Comparison of ENCODE assay signal across 1 cellular context in the genomic region with DNA sequence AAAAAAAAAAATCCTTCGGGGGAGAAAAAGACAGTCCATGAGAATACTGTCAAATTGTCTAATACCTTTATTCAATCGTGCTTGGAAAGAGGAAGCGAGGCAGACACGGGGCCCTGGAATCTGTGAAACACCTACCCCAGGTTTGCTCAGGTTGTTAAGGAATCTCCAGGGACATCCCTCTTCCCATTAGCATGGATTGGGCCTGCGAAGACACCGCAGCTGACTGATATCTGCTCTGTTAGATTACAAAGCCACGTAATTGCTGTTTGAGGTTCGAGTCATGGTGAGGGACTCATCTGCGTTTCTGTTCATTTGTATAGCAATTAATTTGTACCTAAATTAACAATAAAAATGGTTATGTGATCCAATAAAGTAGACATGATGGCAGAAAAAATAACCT.
TF ChIP-seq lines count a peak whose summit lies in the region.

No MANE protein-coding gene starts in this region.

TF ChIP-seq in A549, 52 proteins besides CTCF, POLR2A, EP300 and RAD21 (continued from another document):
- TF ChIP-seq, protein P1, sequence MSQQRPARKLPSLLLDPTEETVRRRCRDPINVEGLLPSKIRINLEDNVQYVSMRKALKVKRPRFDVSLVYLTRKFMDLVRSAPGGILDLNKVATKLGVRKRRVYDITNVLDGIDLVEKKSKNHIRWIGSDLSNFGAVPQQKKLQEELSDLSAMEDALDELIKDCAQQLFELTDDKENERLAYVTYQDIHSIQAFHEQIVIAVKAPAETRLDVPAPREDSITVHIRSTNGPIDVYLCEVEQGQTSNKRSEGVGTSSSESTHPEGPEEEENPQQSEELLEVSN (IDR thresholded peaks at IDR 0.05; ENCODE audit: borderline replicate concordance, low read depth) = no peak
- TF ChIP-seq BHLHE40 (IDR thresholded peaks at IDR 0.05; ENCODE audit: low read depth, low read length) (no peak), NR3C1 (IDR thresholded peaks at IDR 0.05) (no peak), HOXB5 (CRISPR knock-in tag; IDR thresholded peaks at IDR 0.05) (no peak), EHMT2 (IDR thresholded peaks at IDR 0.05; ENCODE audit: low read depth) (no peak)
- TF ChIP-seq, protein P2, sequence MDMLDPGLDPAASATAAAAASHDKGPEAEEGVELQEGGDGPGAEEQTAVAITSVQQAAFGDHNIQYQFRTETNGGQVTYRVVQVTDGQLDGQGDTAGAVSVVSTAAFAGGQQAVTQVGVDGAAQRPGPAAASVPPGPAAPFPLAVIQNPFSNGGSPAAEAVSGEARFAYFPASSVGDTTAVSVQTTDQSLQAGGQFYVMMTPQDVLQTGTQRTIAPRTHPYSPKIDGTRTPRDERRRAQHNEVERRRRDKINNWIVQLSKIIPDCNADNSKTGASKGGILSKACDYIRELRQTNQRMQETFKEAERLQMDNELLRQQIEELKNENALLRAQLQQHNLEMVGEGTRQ (IDR thresholded peaks at IDR 0.05) = no peak
TF ChIP-seq in A549: peak in this region for 0.
